In genomic region chr1:205590777-205591513, GRCh38 we compare ENCODE assay signal across 9 cellular contexts. TPM values are rescaled to one million over a fixed set of nuclear protein-coding genes. Genes with fewer than 3 reads are reported as not detected.
DNase-seq lines count a peak whose midpoint lies in the region; ATAC-seq and TF ChIP-seq lines count a peak whose summit lies in the region.
"Had no signal": no experiment of that assay in that cellular context is flagged by ENCODE, and none has a peak within 500 bp of the region (broad histone marks: within the 10 kb centered on the region; RNA-seq: fewer than 3 reads in every experiment).

No MANE protein-coding gene starts in this region.

- H3K4me3 Mint-ChIP-seq in stimulated activated naive CD8-positive, alpha-beta T cell treated with anti-CD3 and anti-CD28 coated beads, Interleukin-15, amount 100 ng/mL, for 72 hours: peak overlapping the region; percentile 87 to 94
- no peak overlapping the region for H3K4me3 Mint-ChIP-seq in Caco-2 (ENCODE audit: unreplicated experiment)

- no peaks in the 10 kb centered on the region for H3K9me3 ChIP-seq in SU-DHL-6 (ENCODE audit: insufficient read depth, low read length)
- no peaks in the 10 kb centered on the region for H3K9me3 ChIP-seq in right cardiac atrium (ENCODE audit: control insufficient read depth, low read length)
- no peaks in the 10 kb centered on the region for H3K9me3 ChIP-seq in Caco-2
- H3K9me3 ChIP-seq: tibial artery had no signal

- ATAC-seq in stimulated activated naive CD8-positive, alpha-beta T cell treated with anti-CD3 and anti-CD28 coated beads, Interleukin-15, amount 100 ng/mL, for 72 hours: no peak
- no peak for ATAC-seq in stimulated activated naive CD8-positive, alpha-beta T cell treated with anti-CD3 and anti-CD28 coated beads, Interleukin-15, Interleukin-2, amounts not matched to agents 100 U/mL and 50 U/mL, for 24 hours
- no peak for ATAC-seq in right cardiac atrium
- ATAC-seq in HG02973 (IDR thresholded peaks at IDR 0.05; ENCODE audit: unreplicated experiment): no peak

- peaks cover 36% of the 10 kb centered on the region for H3F3A ChIP-seq in SU-DHL-6 (ENCODE audit: insufficient read depth)

- DNase-seq in stimulated activated naive CD8-positive, alpha-beta T cell treated with anti-CD3 and anti-CD28 coated beads, Interleukin-15, amount 100 ng/mL, for 72 hours: no peak
- no peak for DNase-seq in stimulated activated naive CD8-positive, alpha-beta T cell treated with anti-CD3 and anti-CD28 coated beads, Interleukin-15, Interleukin-2, amounts not matched to agents 100 U/mL and 50 U/mL, for 24 hours
- DNase-seq in islet precursor cell (peak; percentile 22), right cardiac atrium (no peak), inferior parietal cortex (ENCODE audit: extremely low spot score) (no peak), Caco-2 (no peak)

- H3K9me2 ChIP-seq in SU-DHL-6 (replicated peaks; ENCODE audit: insufficient read depth, low read length): no peaks in the 10 kb centered on the region

- WGBS in right cardiac atrium: 68% methylated on average over 9 of the region's 9 CpGs

- POLR2A ChIA-PET in Caco-2 (lab: Charles Lee): interaction anchor here (0.6 to 1.3 kb wide), 2 partner anchors 41 to 105 kb away, joined by 11 to 12 read pairs; partner anchors contain the start of gene ELK4

- H3K4me1 ChIP-seq in right cardiac atrium (ENCODE audit: control insufficient read depth, insufficient read depth, low read length) (no peaks in the 10 kb centered on the region), Caco-2 (no peaks in the 10 kb centered on the region)

- H3K4me3 ChIP-seq in SU-DHL-6 (ENCODE audit: insufficient read depth, low read length, poor library complexity, severe bottlenecking) (no peak overlapping the region), right cardiac atrium (ENCODE audit: low read length) (no peak overlapping the region), Caco-2 (ENCODE audit: low read depth, low read length) (no peak overlapping the region)

- H3K27me3 Mint-ChIP-seq in stimulated activated naive CD8-positive, alpha-beta T cell treated with anti-CD3 and anti-CD28 coated beads, Interleukin-15, amount 100 ng/mL, for 72 hours: no peaks in the 10 kb centered on the region
- no peaks in the 10 kb centered on the region for H3K27me3 Mint-ChIP-seq in Caco-2 (ENCODE audit: insufficient read depth, unreplicated experiment)

- no peaks in the 10 kb centered on the region for H3K9me3 Mint-ChIP-seq in stimulated activated naive CD8-positive, alpha-beta T cell treated with anti-CD3 and anti-CD28 coated beads, Interleukin-15, amount 100 ng/mL, for 72 hours
- no peaks in the 10 kb centered on the region for H3K9me3 Mint-ChIP-seq in Caco-2 (ENCODE audit: unreplicated experiment)

- no peaks in the 10 kb centered on the region for H3K36me3 ChIP-seq in SU-DHL-6 (ENCODE audit: low read length)
- no peaks in the 10 kb centered on the region for H3K36me3 ChIP-seq in Caco-2 (ENCODE audit: control insufficient read depth, insufficient read depth, low read length)
- H3K36me3 ChIP-seq: tibial artery had no signal

- H3K27ac ChIP-seq in SU-DHL-6 (ENCODE audit: low read depth, low read length) (no peak overlapping the region), right cardiac atrium (ENCODE audit: low read length) (no peak overlapping the region)
- H3K27ac ChIP-seq: tibial artery had no signal

- H3K27me3 ChIP-seq in SU-DHL-6 (ENCODE audit: low read length) (no peaks in the 10 kb centered on the region), right cardiac atrium (ENCODE audit: control insufficient read depth, insufficient read depth) (no peaks in the 10 kb centered on the region), Caco-2 (replicated peaks; ENCODE audit: control insufficient read depth, insufficient read depth, low read length) (no peaks in the 10 kb centered on the region)

- no peak overlapping the region for H3K4me2 ChIP-seq in SU-DHL-6 (ENCODE audit: low read depth, low read length, poor library complexity, severe bottlenecking)

- BruUV-seq in Caco-2 (replicated peaks; lab: Mats Ljungman, UMichigan): no TSS peak

- peak overlapping the region; percentile 63; the same call in 1 of the 2 replicates for H3K9ac ChIP-seq in SU-DHL-6 (ENCODE audit: low read length)

- intact Hi-C loops in right cardiac atrium (cut with DNase I): loop anchor here (2.0 to 10.0 kb wide), 6 partner anchors 41 to 384 kb away; partner anchors contain the start of gene ELK4 (in 1 of the 4)
- intact Hi-C loops in Caco-2 (cut with micrococcal nuclease; ENCODE audit: unreplicated experiment): loop anchor here (1.0 kb wide), 1 partner anchor 41 kb away; the partner anchor contains the start of gene ELK4

- TF ChIP-seq CTCF in SU-DHL-6 (IDR thresholded peaks at IDR 0.05; ENCODE audit: insufficient read depth, low read length, poor library complexity, severe bottlenecking) (no peak), Caco-2 (IDR thresholded peaks at IDR 0.05; ENCODE audit: insufficient read depth in 1 of 2, low read depth in 1 of 2, low read length in 1 of 2, severe bottlenecking in 1 of 2, unreplicated experiment in 1 of 2) (no peak)

- H3K79me2 ChIP-seq in SU-DHL-6 (ENCODE audit: insufficient read depth, low read length): no peaks in the 10 kb centered on the region

- H2AFZ ChIP-seq in SU-DHL-6 (ENCODE audit: low read depth, low read length, severe bottlenecking): no peak overlapping the region

- H3K27ac Mint-ChIP-seq in stimulated activated naive CD8-positive, alpha-beta T cell treated with anti-CD3 and anti-CD28 coated beads, Interleukin-15, amount 100 ng/mL, for 72 hours: peak overlapping the region; percentile 20 to 43
- no peak overlapping the region for H3K27ac Mint-ChIP-seq in Caco-2 (ENCODE audit: unreplicated experiment)

- peaks cover 61% of the 10 kb centered on the region for H3K4me1 Mint-ChIP-seq in stimulated activated naive CD8-positive, alpha-beta T cell treated with anti-CD3 and anti-CD28 coated beads, Interleukin-15, amount 100 ng/mL, for 72 hours
- H3K4me1 Mint-ChIP-seq in Caco-2 (ENCODE audit: low read depth, unreplicated experiment): no peaks in the 10 kb centered on the region

- CTCF ChIA-PET in Caco-2 (lab: Charles Lee): interaction anchor here (0.6 to 3.0 kb wide), 18 partner anchors 10 to 437 kb away, joined by 3 to 95 read pairs (median 6); partner anchors contain the start of gene ELK4

- no peaks in the 10 kb centered on the region for H3K36me3 Mint-ChIP-seq in Caco-2 (ENCODE audit: insufficient read depth, unreplicated experiment)

- H4K20me1 ChIP-seq in SU-DHL-6 (ENCODE audit: low read depth, low read length): no peaks in the 10 kb centered on the region

RNA-seq across cellular contexts. Expression of gene ELK4, which starts 40.9 kb away (rescaled TPM):
- total RNA-seq in right cardiac atrium (10 to 100 TPM; 39.7 to 45.0 (median 43.2) TPM), Caco-2 (2022) (14.4 and 16.9 TPM in 2 replicates)
- polyA plus RNA-seq in right cardiac atrium: 6.3 TPM
